In genomic region chr15:64622410-64623260, GRCh38 we compare ENCODE assay signal across 8 cellular contexts.
DNase-seq lines count a peak whose midpoint lies in the region; ATAC-seq and TF ChIP-seq lines count a peak whose summit lies in the region.

No MANE protein-coding gene starts in this region.

- H3K27ac ChIP-seq in PC-9, result no peak overlapping the region

- no peaks in the 10 kb centered on the region; the same call in 1 of the 2 replicates for H3F3A ChIP-seq in PC-9 (ENCODE audit: insufficient read depth, low read depth)

- POLR2A ChIA-PET in PC-9 (lab: Charles Lee; ENCODE audit: unreplicated experiment), result no interaction called here

- H3K79me2 ChIP-seq in PC-9 (ENCODE audit: low read depth), result 0 out of 2 replicates have a peak, but pooled peaks cover 5% of the 10 kb centered on the region

- no peaks in the 10 kb centered on the region for H3K36me3 ChIP-seq in PC-9 (ENCODE audit: low read depth)

- intact Hi-C loops in PC-9 (cut with micrococcal nuclease; ENCODE audit: unreplicated experiment), result no loop called here

- ATAC-seq in GM18868 (IDR thresholded peaks at IDR 0.05; ENCODE audit: unreplicated experiment) (peak; percentile 70), HG03175 (IDR thresholded peaks at IDR 0.05; ENCODE audit: unreplicated experiment) (peak; percentile 82)

- H4K20me1 ChIP-seq in PC-9 (ENCODE audit: insufficient read depth), result 0 out of 2 replicates have a peak, but pooled peaks cover 2% of the 10 kb centered on the region

- H3K4me3 ChIP-seq in PC-9, result no peak overlapping the region

- CTCF ChIA-PET in PC-9 (lab: Charles Lee), result no interaction called here

- no peaks in the 10 kb centered on the region for H3K9me3 ChIP-seq in PC-9 (ENCODE audit: insufficient read depth, low read depth)

- no peaks in the 10 kb centered on the region for H3K4me1 ChIP-seq in PC-9 (replicated peaks; ENCODE audit: insufficient read depth)

- no peaks in the 10 kb centered on the region for H3K27me3 ChIP-seq in PC-9 (ENCODE audit: insufficient read depth, low read depth)

- no peaks in the 10 kb centered on the region for H3K9me2 ChIP-seq in PC-9 (ENCODE audit: insufficient read depth)

- peaks cover 27% of the 10 kb centered on the region for H3K4me1 Mint-ChIP-seq in progenitor cell of endocrine pancreas (ENCODE audit: low read depth)

- H3K27ac Mint-ChIP-seq in progenitor cell of endocrine pancreas, result peak overlapping the region; percentile 39

- H3K27me3 Mint-ChIP-seq in progenitor cell of endocrine pancreas, result no peaks in the 10 kb centered on the region

- BruUV-seq in PC-9 (replicated peaks; lab: Mats Ljungman, UMichigan), result no TSS peak

- H3K4me2 ChIP-seq in PC-9, result no peak overlapping the region

- no peaks in the 10 kb centered on the region for H3K9me3 Mint-ChIP-seq in progenitor cell of endocrine pancreas (ENCODE audit: low read depth)

- DNase-seq in activated T-cell treated with anti-CD3 and anti-CD28 coated beads for 48 hours (ENCODE audit: low read depth), result peak; percentile 27
- DNase-seq in progenitor cell of endocrine pancreas (ENCODE audit: low spot score, unreplicated experiment), result no peak
- DNase-seq in PC-9, result no peak
- no peak for DNase-seq in T1000 (lab: John Stamatoyannopoulos, UW)
- DNase-seq in nucleus accumbens (lab: John Stamatoyannopoulos, UW), result no peak
- no peak for DNase-seq in G401 (ENCODE audit: low spot score)

- no peak overlapping the region for H3K4me3 Mint-ChIP-seq in progenitor cell of endocrine pancreas (ENCODE audit: low read depth)

- peaks cover 5% of the 10 kb centered on the region for H3K36me3 Mint-ChIP-seq in progenitor cell of endocrine pancreas (ENCODE audit: insufficient read depth)

- no peak for TF ChIP-seq CTCF in progenitor cell of endocrine pancreas (IDR thresholded peaks at IDR 0.05; ENCODE audit: unreplicated experiment)
- TF ChIP-seq CTCF in PC-9 (conservative IDR thresholded peaks at IDR 0.05), result no peak

- in situ Hi-C loops in G401 (cut with HindIII; ENCODE audit: low sequenced_read_pairs), result no loop called here

- H2AFZ ChIP-seq in PC-9, result no peak overlapping the region
